Comparison of ENCODE assay signal across 1 cellular context in genomic region chr6:169201985-169202384, GRCh38.
TF ChIP-seq lines count a peak whose summit lies in the region.

No MANE protein-coding gene starts in this region.

TF ChIP-seq in IMR-90, 13 proteins besides CTCF, POLR2A, EP300 and RAD21 (continued from another document):
- TF ChIP-seq, protein P1, sequence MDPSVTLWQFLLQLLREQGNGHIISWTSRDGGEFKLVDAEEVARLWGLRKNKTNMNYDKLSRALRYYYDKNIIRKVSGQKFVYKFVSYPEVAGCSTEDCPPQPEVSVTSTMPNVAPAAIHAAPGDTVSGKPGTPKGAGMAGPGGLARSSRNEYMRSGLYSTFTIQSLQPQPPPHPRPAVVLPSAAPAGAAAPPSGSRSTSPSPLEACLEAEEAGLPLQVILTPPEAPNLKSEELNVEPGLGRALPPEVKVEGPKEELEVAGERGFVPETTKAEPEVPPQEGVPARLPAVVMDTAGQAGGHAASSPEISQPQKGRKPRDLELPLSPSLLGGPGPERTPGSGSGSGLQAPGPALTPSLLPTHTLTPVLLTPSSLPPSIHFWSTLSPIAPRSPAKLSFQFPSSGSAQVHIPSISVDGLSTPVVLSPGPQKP (IDR thresholded peaks at IDR 0.05; ENCODE audit: borderline replicate concordance, low read depth, low read length) = no peak
- TF ChIP-seq RCOR1 (IDR thresholded peaks at IDR 0.05; ENCODE audit: insufficient replicate concordance, low read length) (no peak), RFX5 (IDR thresholded peaks at IDR 0.05; ENCODE audit: low read depth, low read length) (no peak)
